In genomic region chr1:70220015-70220414, GRCh38 we compare ENCODE assay signal across 11 cellular contexts. TPM values are rescaled to one million over a fixed set of nuclear protein-coding genes. Genes with fewer than 3 reads are reported as not detected.
DNase-seq lines count a peak whose midpoint lies in the region; TF ChIP-seq lines count a peak whose summit lies in the region.
"Had no signal": no experiment of that assay in that cellular context is flagged by ENCODE, and none has a peak within 500 bp of the region (broad histone marks: within the 10 kb centered on the region; RNA-seq: fewer than 3 reads in every experiment).

No MANE protein-coding gene starts in this region.

- peaks cover 40% of the 10 kb centered on the region for H3K79me2 ChIP-seq in mesendoderm (ENCODE audit: control insufficient read depth, insufficient read depth, low read length)

- H3K9ac ChIP-seq in mesendoderm (ENCODE audit: low read length): no peak overlapping the region
- no peak overlapping the region for H3K9ac ChIP-seq in colonic mucosa (ENCODE audit: low read depth in 2 of 2, low read length in 2 of 2)

- no peak for TF ChIP-seq POLR2A in testis (IDR thresholded peaks at IDR 0.05)

- H3K4me1 ChIP-seq in mesendoderm (ENCODE audit: control insufficient read depth, low read depth, low read length): peaks cover 1% of the 10 kb centered on the region
- peaks cover 15% of the 10 kb centered on the region for H3K4me1 ChIP-seq in colonic mucosa
- H3K4me1 ChIP-seq in testis: peaks cover 28% of the 10 kb centered on the region

- H3K23ac ChIP-seq in mesendoderm (ENCODE audit: low read length): no peak overlapping the region

- intact Hi-C loops in colonic mucosa (cut with DNase I) (no loop called here), testis (cut with DNase I; ENCODE audit: low total_unique reads) (no loop called here)

- H4K5ac ChIP-seq in mesendoderm (ENCODE audit: low read length): no peak overlapping the region

- H3K4me3 ChIP-seq in mesendoderm (ENCODE audit: low read length) (no peak overlapping the region), colonic mucosa (no peak overlapping the region), testis (no peak overlapping the region)

- WGBS in mesendoderm (ENCODE audit: extremely low coverage, insufficient coverage, low lambda C conversion rate): no CpG with 5 or more reads among the region's 2 CpGs
- WGBS in testis, 2 donors: 80 to 82% methylated on average over 2 of the region's 2 CpGs

- TF ChIP-seq CTCF in colonic mucosa (IDR thresholded peaks at IDR 0.05): no peak
- TF ChIP-seq CTCF in testis (IDR thresholded peaks at IDR 0.05): no peak

- H3K36me3 ChIP-seq in mesendoderm (ENCODE audit: control insufficient read depth, insufficient read depth, low read length) (no peaks in the 10 kb centered on the region), colonic mucosa (no peaks in the 10 kb centered on the region), testis (ENCODE audit: low read depth, missing control alignments) (no peaks in the 10 kb centered on the region)

- H3K18ac ChIP-seq in mesendoderm (ENCODE audit: low read length): no peak overlapping the region

- no peaks in the 10 kb centered on the region for H3K79me1 ChIP-seq in mesendoderm (ENCODE audit: low read length)

- H3K4me2 ChIP-seq in mesendoderm (ENCODE audit: low read length): no peak overlapping the region

- H3K9me3 ChIP-seq in colonic mucosa (no peaks in the 10 kb centered on the region), testis (no peaks in the 10 kb centered on the region)

- DNase-seq in AML-193 (lab: John Stamatoyannopoulos, UW) (peak; percentile 53 to 59), GDM1 (lab: John Stamatoyannopoulos, UW) (peak; percentile 23), SIG-M5 treated with dmso at 0.1 percent for 504 hours (lab: John Stamatoyannopoulos, UW; ENCODE audit: unreplicated experiment) (peak; percentile 64), epithelial cell of prostate (ENCODE audit: low read depth, low spot score) (no peak), mesendoderm (no peak), colonic mucosa (no peak), NCI-H2081 treated with DMSO at 0.1 percent for 48 hours (lab: John Stamatoyannopoulos, UW) (no peak), testis (no peak)
- DNase-seq: activated CD8-positive, alpha-beta memory T cell treated with anti-CD3 and anti-CD28 coated beads, Interleukin-2, amount 50 U/mL, for 48 hours; cerebellar nuclear complex; COR-L47 had no signal

- peak overlapping the region; percentile 94 for H3K27ac ChIP-seq in epithelial cell of prostate
- no peak overlapping the region for H3K27ac ChIP-seq in mesendoderm (ENCODE audit: low read depth, low read length)
- no peak overlapping the region for H3K27ac ChIP-seq in colonic mucosa
- H3K27ac ChIP-seq in testis: no peak overlapping the region

- H3K27me3 ChIP-seq in mesendoderm (ENCODE audit: insufficient read depth, low read length, poor library complexity): no peaks in the 10 kb centered on the region
- no peaks in the 10 kb centered on the region for H3K27me3 ChIP-seq in colonic mucosa
- no peaks in the 10 kb centered on the region for H3K27me3 ChIP-seq in testis

- H2BK120ac ChIP-seq in mesendoderm (ENCODE audit: low read depth, low read length): no peak overlapping the region

- H3K4ac ChIP-seq in mesendoderm (ENCODE audit: low read depth, low read length): no peak overlapping the region

- H2BK15ac ChIP-seq in mesendoderm (replicated peaks; ENCODE audit: low read depth): no peak overlapping the region

- H2AK5ac ChIP-seq in mesendoderm (ENCODE audit: low read length): no peak overlapping the region

- no peak overlapping the region for H2BK5ac ChIP-seq in mesendoderm (ENCODE audit: low read length)

- no peak overlapping the region for H4K8ac ChIP-seq in mesendoderm (ENCODE audit: low read depth, low read length)

- no peak overlapping the region for H3K56ac ChIP-seq in mesendoderm (ENCODE audit: low read length)

RNA-seq across cellular contexts. Expression of gene SRSF11, which starts 1.2 kb away (rescaled TPM):
- 390 TPM for polyA plus RNA-seq in mesendoderm (2013, experiment 1 of 2)
- polyA plus RNA-seq in mesendoderm (2013, experiment 2 of 2): 405 TPM
- total RNA-seq in colonic mucosa (100 to 1,000 TPM; 100 to 116 TPM), testis (100 to 1,000 TPM; 223 to 262 TPM)
- 134 TPM for polyA plus RNA-seq in testis (ENCODE audit: insufficient read depth, low read depth, low replicate concordance)

RNA-seq across cellular contexts. Expression of gene LRRC40, which starts 14.6 kb away (rescaled TPM):
- 34.9 TPM for polyA plus RNA-seq in mesendoderm (2013, experiment 1 of 2)
- 34.6 TPM for polyA plus RNA-seq in mesendoderm (2013, experiment 2 of 2)
- total RNA-seq in colonic mucosa (10 to 100 TPM; 10.2 to 10.7 TPM), testis (10 to 100 TPM; 18.2 to 22.1 TPM)
- polyA plus RNA-seq in testis (ENCODE audit: insufficient read depth, low read depth, low replicate concordance): 10.1 TPM

Comparison
In these comparisons a context has a peak if more than half of its experiments do, and no peak if none do; other contexts are left out.
1. DNase-seq: peak in AML-193 (2 of 2), GDM1 (single experiment) and SIG-M5 treated with dmso at 0.1 percent for 504 hours (single experiment); none in epithelial cell of prostate (single experiment), mesendoderm (single experiment), colonic mucosa (single experiment), NCI-H2081 treated with DMSO at 0.1 percent for 48 hours (single experiment) and testis (single experiment).